Comparison of ENCODE assay signal across 11 cellular contexts in the genomic region with DNA sequence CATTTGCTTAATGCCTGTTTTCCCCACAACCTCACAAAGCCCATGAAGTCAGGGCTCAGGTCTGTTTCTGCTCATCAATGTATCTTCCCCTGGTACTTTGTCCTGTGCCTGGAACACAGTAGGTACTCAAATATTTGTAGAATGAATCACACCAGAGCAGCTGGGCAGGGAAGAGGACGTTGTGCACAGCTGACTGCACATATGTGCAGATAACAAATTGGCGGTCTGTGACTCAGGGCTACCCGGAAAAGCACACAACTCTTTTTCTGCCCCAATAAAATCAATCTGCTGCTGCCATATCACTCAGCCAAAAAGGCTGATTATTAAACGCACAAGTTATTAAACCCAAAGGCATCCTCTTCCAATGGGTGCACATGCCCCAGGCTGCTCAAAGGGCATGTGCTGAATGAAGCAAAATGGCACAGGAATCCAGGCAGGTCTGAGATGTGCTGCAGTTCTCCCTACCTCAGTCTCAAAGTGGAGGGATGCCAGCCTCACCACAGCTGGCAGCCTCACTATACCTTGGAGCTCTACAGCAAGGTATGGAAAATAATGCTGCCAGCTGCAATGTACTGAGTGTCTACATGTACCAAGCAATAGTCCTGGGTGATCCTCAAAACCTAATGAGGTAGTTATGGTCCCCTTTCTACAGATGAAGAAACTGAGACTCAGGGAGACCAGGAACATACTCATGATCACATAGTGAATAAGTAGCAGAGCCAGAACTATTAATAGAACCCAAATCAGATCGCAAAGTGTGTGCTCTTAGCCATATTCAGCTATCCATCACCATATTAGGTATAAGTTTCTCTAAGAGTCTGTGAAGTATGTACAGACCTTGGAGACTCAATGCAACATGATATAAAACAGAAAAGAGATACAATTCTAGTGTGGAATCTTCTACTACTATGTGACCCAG. TPM values are rescaled to one million over a fixed set of nuclear protein-coding genes. Genes with fewer than 3 reads are reported as not detected.
A peak's percentile ranks its signal among the peaks of the same experiment; 100 is the strongest.
DNase-seq lines count a peak whose midpoint lies in the region; ATAC-seq and TF ChIP-seq lines count a peak whose summit lies in the region.
"Had no signal": no experiment of that assay in that cellular context is flagged by ENCODE, and none has a peak within 500 bp of the region (broad histone marks: within the 10 kb centered on the region; RNA-seq: fewer than 3 reads in every experiment).

No MANE protein-coding gene starts in this region.

- no peak overlapping the region for H3K27ac Mint-ChIP-seq in T-helper 17 cell

- intact Hi-C loops in heart left ventricle (cut with DNase I): no loop called here

- H3K4me1 ChIP-seq in HEK293 (ENCODE audit: control insufficient read depth, insufficient read depth, low read length) (no peaks in the 10 kb centered on the region; the same call in 1 of the 2 replicates), heart left ventricle (peaks cover 12 to 95% (median 70%) of the 10 kb centered on the region in 12 donors), skeletal muscle tissue (ENCODE audit: control insufficient read depth in 3 of 3, insufficient read depth in 3 of 3, low read length in 3 of 3) (peaks cover 45 to 77% (median 57%) of the 10 kb centered on the region in 3 donors)

- DNase-seq in heart left ventricle (no peak), ecto neural progenitor cell (ENCODE audit: low spot score) (no peak), hepatic stellate cell (ENCODE audit: low spot score) (no peak), SK-N-DZ (ENCODE audit: low spot score) (no peak), T-helper 17 cell (no peak)

- H3K36me3 ChIP-seq in HEK293 (ENCODE audit: control insufficient read depth in 2 of 2, insufficient read depth in 1 of 2, low read length in 2 of 2) (no peaks in the 10 kb centered on the region), heart left ventricle (no peaks in the 10 kb centered on the region), skeletal muscle tissue (ENCODE audit: control insufficient read depth in 3 of 3, insufficient read depth in 3 of 3, low read length in 3 of 3) (no peaks in the 10 kb centered on the region)
- H3K36me3 ChIP-seq: tibial nerve had no signal

- POLR2A ChIA-PET in HEK293 (lab: Yijun Ruan, JAX): no interaction called here

- H3K4me3 ChIP-seq in HEK293 (ENCODE audit: low read depth, low read length): no peak overlapping the region
- no peak overlapping the region for H3K4me3 ChIP-seq in heart left ventricle
- no peak overlapping the region for H3K4me3 ChIP-seq in skeletal muscle tissue (ENCODE audit: low read length in 3 of 3)
- H3K4me3 ChIP-seq: tibial nerve had no signal

- H3K27ac ChIP-seq in HEK293 (ENCODE audit: extremely low read depth, low read depth, low read length) (no peak overlapping the region), VCaP (peak overlapping the region; percentile 34; the same call in 1 of the 2 replicates), heart left ventricle (peak overlapping the region; percentile 61 to 91 (median 75)), skeletal muscle tissue (ENCODE audit: low read depth, low read length) (peak overlapping the region; percentile 53)
- H3K27ac ChIP-seq: HL-60 had no signal

- H3K4me3 Mint-ChIP-seq in T-helper 17 cell: no peak overlapping the region

- TF ChIP-seq POLR2A in heart left ventricle (IDR thresholded peaks at IDR 0.05): no peak

- ATAC-seq in heart left ventricle (peak; percentile 27 to 54 (median 47)), T-helper 17 cell (no peak)
- ATAC-seq: sciatic nerve had no signal

- no peaks in the 10 kb centered on the region for H3K9me3 ChIP-seq in HEK293 (ENCODE audit: control insufficient read depth, insufficient read depth, low read depth, low read length)
- H3K9me3 ChIP-seq in heart left ventricle: no peaks in the 10 kb centered on the region
- H3K9me3 ChIP-seq in skeletal muscle tissue (ENCODE audit: control insufficient read depth in 3 of 3, low read length in 3 of 3): no peaks in the 10 kb centered on the region
- no peaks in the 10 kb centered on the region for H3K9me3 ChIP-seq in T-helper 17 cell (ENCODE audit: control insufficient read depth, low read length, poor library complexity, severe bottlenecking)
- H3K9me3 ChIP-seq: tibial nerve had no signal

- H3K4me1 Mint-ChIP-seq in T-helper 17 cell: peaks cover 4% of the 10 kb centered on the region

- 32 to 38% (median 33%) methylated on average over 5 of the region's 5 CpGs for WGBS in heart left ventricle, 4 donors

- H3K36me3 Mint-ChIP-seq in T-helper 17 cell (ENCODE audit: low read depth): no peaks in the 10 kb centered on the region

- H3K27me3 ChIP-seq in heart left ventricle: no peaks in the 10 kb centered on the region
- no peaks in the 10 kb centered on the region for H3K27me3 ChIP-seq in skeletal muscle tissue (ENCODE audit: control insufficient read depth in 3 of 3, insufficient read depth in 3 of 3, low read length in 3 of 3)
- H3K27me3 ChIP-seq: tibial nerve had no signal

- H3K9ac ChIP-seq in skeletal muscle tissue (ENCODE audit: low read depth in 1 of 3, low read length in 3 of 3): no peak overlapping the region

- no peak for TF ChIP-seq CTCF in HEK293 (tag by site-specific recombination; IDR thresholded peaks at IDR 0.05)
- TF ChIP-seq CTCF in VCaP (conservative IDR thresholded peaks at IDR 0.05): no peak
- TF ChIP-seq CTCF in heart left ventricle (IDR thresholded peaks at IDR 0.05): no peak

- CTCF ChIA-PET in HEK293 (lab: Yijun Ruan, JAX): interaction anchor here (0.6 kb wide), 1 partner anchor 12 kb away, joined by 3 read pairs; no protein-coding TSS in a partner anchor

- peaks cover 34% of the 10 kb centered on the region for H3K27me3 Mint-ChIP-seq in T-helper 17 cell

TF ChIP-seq in HEK293, 187 proteins besides CTCF, POLR2A, EP300 and RAD21:
- TF ChIP-seq ZNF521 (tag by site-specific recombination; IDR thresholded peaks at IDR 0.05) (no peak), ZNF629 (tag by site-specific recombination; IDR thresholded peaks at IDR 0.05) (peak; percentile 46), ZFP37 (tag by site-specific recombination; IDR thresholded peaks at IDR 0.05) (no peak), IKZF3 (tag by site-specific recombination; IDR thresholded peaks at IDR 0.05) (no peak), ZNF837 (tag by site-specific recombination; IDR thresholded peaks at IDR 0.05) (no peak), YY1 (tag by site-specific recombination; IDR thresholded peaks at IDR 0.05) (no peak), FEZF1 (tag by site-specific recombination; IDR thresholded peaks at IDR 0.05) (peak; percentile 69)

RNA-seq across cellular contexts. Expression of a gene that starts 43.4 kb away (rescaled TPM):
- total RNA-seq in heart left ventricle (1,000 to 10,000 TPM in 5 of 9 donors, 100 to 1,000 TPM in 4; 380 to 1,440 (median 1,065) TPM), skeletal muscle tissue (66.8 TPM), T-helper 17 cell (1 to 10 TPM; 2.5 to 5.0 TPM)
- 100 to 1,000 TPM; 355 to 380 TPM for polyA plus RNA-seq in heart left ventricle
- polyA plus RNA-seq in SK-N-DZ (2014; cell fraction: cytosol; rRNA removed): 11.6 and 14.4 TPM in 2 replicates
- polyA plus RNA-seq in SK-N-DZ (2014; cell fraction: nucleus; rRNA removed): 13.0 and 21.5 TPM in 2 replicates

Comparison
In these comparisons a context has a peak if more than half of its experiments do, and no peak if none do; other contexts are left out.
1. RNA of a gene that starts 43.4 kb away (total RNA-seq): 380 to 1,440 TPM in heart left ventricle and 66.8 TPM in skeletal muscle tissue (single experiment); 2.5 to 5.0 TPM in T-helper 17 cell; every median in the first group is over 10 times any median in the second.